10 cellular contexts compared by ENCODE assay signal in the genomic region with DNA sequence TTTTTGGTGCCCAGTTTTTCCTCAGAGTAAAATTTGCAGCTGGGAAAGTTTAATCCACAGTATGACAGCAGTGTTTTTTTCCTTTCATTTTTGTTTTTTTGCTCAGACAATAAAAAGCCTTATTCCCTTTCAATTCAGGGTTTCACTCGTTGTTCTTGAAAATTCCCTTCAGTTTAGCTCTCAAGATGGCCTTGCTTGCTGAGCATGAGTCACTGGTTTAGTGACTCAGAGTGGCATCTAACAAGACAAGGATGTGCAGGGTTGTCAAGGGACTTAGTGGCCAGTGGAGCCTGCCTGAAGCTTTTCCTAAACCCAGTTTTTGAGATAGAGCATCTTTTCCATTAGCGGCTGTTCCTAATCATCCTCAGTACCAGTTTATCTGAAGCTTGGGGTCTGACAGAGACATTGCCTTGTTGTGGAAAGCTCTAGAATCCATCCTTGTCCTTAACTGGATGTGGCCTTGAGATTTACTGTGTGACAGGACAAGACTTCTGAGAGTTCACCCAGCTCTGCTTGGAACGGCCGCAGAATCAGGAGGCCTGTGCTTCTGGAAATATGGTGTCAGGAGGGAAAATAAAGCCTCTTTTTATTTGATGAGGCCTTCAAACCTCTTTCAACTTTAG. TPM values are rescaled to one million over a fixed set of nuclear protein-coding genes. Genes with fewer than 3 reads are reported as not detected.
DNase-seq lines count a peak whose midpoint lies in the region; ATAC-seq and TF ChIP-seq lines count a peak whose summit lies in the region.
"Had no signal": no experiment of that assay in that cellular context is flagged by ENCODE, and none has a peak within 500 bp of the region (broad histone marks: within the 10 kb centered on the region; RNA-seq: fewer than 3 reads in every experiment).

No MANE protein-coding gene starts in this region.

- no peaks in the 10 kb centered on the region for H3K9me3 Mint-ChIP-seq in stimulated activated effector memory CD8-positive, alpha-beta T cell treated with anti-CD3 and anti-CD28 coated beads, Interleukin-12 subunit alpha, Interleukin-12 subunit beta, amount 100 ng/mL, for 72 hours
- H3K9me3 Mint-ChIP-seq: T-cell had no signal

- peaks cover 11% of the 10 kb centered on the region for H3K27me3 Mint-ChIP-seq in T-helper 17 cell

- H3K27ac ChIP-seq in cingulate gyrus (ENCODE audit: low read depth, low read length): peak overlapping the region; percentile 92
- H3K27ac ChIP-seq in coronary artery: no peak overlapping the region

- DNase-seq in activated CD4-positive, alpha-beta T cell treated with anti-CD3 and anti-CD28 coated beads for 48 hours: peak; percentile 15
- DNase-seq in activated CD4-positive, alpha-beta T cell treated with anti-CD3 and anti-CD28 coated beads for 1 hour: no peak
- DNase-seq in HS-27A (ENCODE audit: low read depth): peak; percentile 73
- DNase-seq in stimulated activated effector memory CD8-positive, alpha-beta T cell treated with anti-CD3 and anti-CD28 coated beads, Interleukin-12 subunit alpha, Interleukin-12 subunit beta, amount 100 ng/mL, for 72 hours (ENCODE audit: low spot score in 2 of 2): no peak
- DNase-seq in T-helper 17 cell: no peak
- DNase-seq in coronary artery (ENCODE audit: low spot score): no peak
- DNase-seq: left cardiac atrium, T-cell had no signal

- no peaks in the 10 kb centered on the region for H3K36me3 Mint-ChIP-seq in stimulated activated effector memory CD8-positive, alpha-beta T cell treated with anti-CD3 and anti-CD28 coated beads, Interleukin-12 subunit alpha, Interleukin-12 subunit beta, amount 100 ng/mL, for 72 hours
- H3K36me3 Mint-ChIP-seq in T-helper 17 cell (ENCODE audit: low read depth): no peaks in the 10 kb centered on the region
- H3K36me3 Mint-ChIP-seq: T-cell had no signal

- TF ChIP-seq CTCF in coronary artery (IDR thresholded peaks at IDR 0.05): no peak

- peak; percentile 86 for ATAC-seq in stimulated activated effector memory CD8-positive, alpha-beta T cell treated with anti-CD3 and anti-CD28 coated beads, Interleukin-12 subunit alpha, Interleukin-12 subunit beta, amount 100 ng/mL, for 72 hours
- no peak for ATAC-seq in T-helper 17 cell
- no peak for ATAC-seq in GM18861 (IDR thresholded peaks at IDR 0.05; ENCODE audit: unreplicated experiment)

- no peaks in the 10 kb centered on the region for H3K9me3 ChIP-seq in T-helper 17 cell (ENCODE audit: control insufficient read depth, low read length, poor library complexity, severe bottlenecking)

- no peak overlapping the region for H3K4me3 ChIP-seq in coronary artery

- peaks cover 28% of the 10 kb centered on the region for H3K4me1 Mint-ChIP-seq in stimulated activated effector memory CD8-positive, alpha-beta T cell treated with anti-CD3 and anti-CD28 coated beads, Interleukin-12 subunit alpha, Interleukin-12 subunit beta, amount 100 ng/mL, for 72 hours
- H3K4me1 Mint-ChIP-seq in T-helper 17 cell: peaks cover 3% of the 10 kb centered on the region

- no peak overlapping the region for H3K27ac Mint-ChIP-seq in stimulated activated effector memory CD8-positive, alpha-beta T cell treated with anti-CD3 and anti-CD28 coated beads, Interleukin-12 subunit alpha, Interleukin-12 subunit beta, amount 100 ng/mL, for 72 hours
- H3K27ac Mint-ChIP-seq in T-helper 17 cell: no peak overlapping the region

- no peak overlapping the region for H3K4me3 Mint-ChIP-seq in stimulated activated effector memory CD8-positive, alpha-beta T cell treated with anti-CD3 and anti-CD28 coated beads, Interleukin-12 subunit alpha, Interleukin-12 subunit beta, amount 100 ng/mL, for 72 hours
- no peak overlapping the region for H3K4me3 Mint-ChIP-seq in T-helper 17 cell
- H3K4me3 Mint-ChIP-seq: T-cell had no signal

RNA-seq across cellular contexts. Expression of a gene that starts 48.4 kb away (rescaled TPM):
- total RNA-seq in T-helper 17 cell: 1 to 10 TPM; 1.8 to 2.4 TPM

Comparison
In these comparisons a context has a peak if more than half of its experiments do, and no peak if none do; other contexts are left out.
1. DNase-seq: peak in activated CD4-positive, alpha-beta T cell treated with anti-CD3 and anti-CD28 coated beads for 48 hours (single experiment) and HS-27A (single experiment); none in activated CD4-positive, alpha-beta T cell treated with anti-CD3 and anti-CD28 coated beads for 1 hour (single experiment), stimulated activated effector memory CD8-positive, alpha-beta T cell treated with anti-CD3 and anti-CD28 coated beads, Interleukin-12 subunit alpha, Interleukin-12 subunit beta, amount 100 ng/mL, for 72 hours (0 of 2), T-helper 17 cell (0 of 3) and coronary artery (single experiment).